In genomic region chr5:58871648-58872242, GRCh38 we compare ENCODE assay signal across 8 cellular contexts.
DNase-seq lines count a peak whose midpoint lies in the region; ATAC-seq and TF ChIP-seq lines count a peak whose summit lies in the region.

No MANE protein-coding gene starts in this region.

- peak; percentile 70 for ATAC-seq in HG03558 (IDR thresholded peaks at IDR 0.05; ENCODE audit: extremely low read depth, unreplicated experiment)
- peak; percentile 44 for ATAC-seq in T-helper 17 cell

- H3K4me3 ChIP-seq in GM12875 (ENCODE audit: low read depth, low read length) (no peak overlapping the region), fibroblast of the aortic adventitia (ENCODE audit: low read depth, low read length) (no peak overlapping the region)

- H3K9me3 ChIP-seq in T-helper 17 cell (ENCODE audit: control insufficient read depth, low read length, poor library complexity, severe bottlenecking) = no peaks in the 10 kb centered on the region

- TF ChIP-seq CTCF in GM12875 (IDR thresholded peaks at IDR 0.05; ENCODE audit: borderline replicate concordance, insufficient read depth, low read depth, low read length) = peak; percentile 41; the same call in 1 of the 2 replicates
- TF ChIP-seq CTCF in fibroblast of the aortic adventitia (IDR thresholded peaks at IDR 0.05; ENCODE audit: insufficient read depth, low read length) = peak; percentile 66

- peaks cover 2% of the 10 kb centered on the region for H3K36me3 Mint-ChIP-seq in T-helper 17 cell (ENCODE audit: low read depth)

- H3K4me3 Mint-ChIP-seq in T-helper 17 cell = no peak overlapping the region

- H3K27me3 Mint-ChIP-seq in T-helper 17 cell = peaks cover 31% of the 10 kb centered on the region

- H3K4me1 Mint-ChIP-seq in T-helper 17 cell = no peaks in the 10 kb centered on the region

- H3K27ac Mint-ChIP-seq in T-helper 17 cell = no peak overlapping the region

- DNase-seq in CD1c-positive myeloid dendritic cell (ENCODE audit: extremely low spot score) = peak; percentile 35
- DNase-seq in T-helper 17 cell = peak in 1 of 3 donors; percentile 17
- peak; percentile 54 for DNase-seq in fibroblast of the aortic adventitia (ENCODE audit: low read depth)
- DNase-seq in stimulated activated CD4-positive, alpha-beta T cell treated with anti-CD3 and anti-CD28 coated beads, Interleukin-4, amount 100 ng/mL, for 24 hours = peak; percentile 35
- no peak for DNase-seq in D341Med (ENCODE audit: low spot score)
- DNase-seq in mucosa of gallbladder (ENCODE audit: low spot score) = no peak

Comparison
In these comparisons a context has a peak if more than half of its experiments do, and no peak if none do; other contexts are left out.
1. DNase-seq: peak in CD1c-positive myeloid dendritic cell (single experiment), fibroblast of the aortic adventitia (single experiment) and stimulated activated CD4-positive, alpha-beta T cell treated with anti-CD3 and anti-CD28 coated beads, Interleukin-4, amount 100 ng/mL, for 24 hours (single experiment); none in D341Med (single experiment) and mucosa of gallbladder (single experiment).